Comparison of ENCODE assay signal across 24 cellular contexts in the genomic region with DNA sequence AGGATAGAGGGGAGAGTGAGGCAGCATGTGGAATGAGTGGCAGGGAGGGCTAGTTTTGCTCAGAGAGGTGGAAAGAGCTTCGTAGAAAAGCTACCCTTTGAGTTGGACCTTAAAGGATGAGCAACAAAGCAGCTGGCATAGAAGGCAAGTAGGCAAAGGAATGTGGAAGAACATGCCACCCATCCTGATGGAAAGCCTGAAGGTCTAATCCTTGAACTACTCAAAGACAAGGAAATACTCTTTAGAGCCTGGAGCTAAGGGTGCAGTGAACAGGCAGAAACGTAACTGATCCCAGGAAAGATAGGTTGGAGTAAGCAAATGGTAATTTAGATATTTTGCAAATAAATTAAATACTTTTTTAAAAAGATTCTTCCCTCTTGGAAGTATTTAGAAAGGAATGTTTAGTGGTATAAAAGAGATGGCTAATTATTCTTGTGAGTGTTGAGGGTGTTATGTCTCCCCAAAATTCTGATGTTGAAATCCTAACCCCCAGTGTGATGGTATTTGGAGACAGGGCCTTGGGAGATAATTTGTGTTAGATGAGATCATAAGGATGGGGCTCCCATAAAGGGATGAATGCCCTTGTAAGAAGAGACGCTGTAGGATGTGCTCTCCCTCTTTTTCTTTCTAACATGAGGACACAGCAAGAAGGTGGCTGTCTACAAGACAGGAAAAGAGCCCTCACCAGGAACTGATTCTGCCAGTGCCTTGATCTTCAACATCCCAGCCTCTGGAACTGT.
DNase-seq lines count a peak whose midpoint lies in the region; ATAC-seq and TF ChIP-seq lines count a peak whose summit lies in the region.
"Had no signal": no experiment of that assay in that cellular context is flagged by ENCODE, and none has a peak within 500 bp of the region (broad histone marks: within the 10 kb centered on the region; RNA-seq: fewer than 3 reads in every experiment).

No MANE protein-coding gene starts in this region.

- H3K4me3 ChIP-seq in CD4-positive, CD25-positive, alpha-beta regulatory T cell (ENCODE audit: low read depth, low read length): no peak overlapping the region
- H3K4me3 ChIP-seq in epithelial cell of esophagus (ENCODE audit: low read length): no peak overlapping the region
- H3K4me3 ChIP-seq: gastroesophageal sphincter, hepatocyte, ovary, stomach, vagina had no signal

- H3K36me3 ChIP-seq in CD4-positive, CD25-positive, alpha-beta regulatory T cell (ENCODE audit: control insufficient read depth, insufficient read depth, low read length): no peaks in the 10 kb centered on the region
- H3K36me3 ChIP-seq: gastroesophageal sphincter, ovary, stomach, vagina had no signal

- TF ChIP-seq CTCF in epithelial cell of esophagus (IDR thresholded peaks at IDR 0.05; ENCODE audit: insufficient read depth, low read depth, low read length, missing control alignments): no peak

- DNase-seq in activated CD4-positive, alpha-beta memory T cell treated with anti-CD3 and anti-CD28 coated beads for 36 hours: no peak
- no peak for DNase-seq in activated CD4-positive, alpha-beta memory T cell treated with anti-CD3 and anti-CD28 coated beads, Interleukin-2, amount 10 ng/mL, durations not matched to agents 7 days and 5 days
- no peak for DNase-seq in CD4-positive, CD25-positive, alpha-beta regulatory T cell
- no peak for DNase-seq in activated T-helper 1 cell treated with anti-CD3 and anti-CD28 coated beads, Interleukin-12 subunit alpha, Interleukin-12 subunit beta, Interleukin-2, Interleukin-4 antibody, amounts not matched to agents 30 ng/mL and 10 ng/mL and 1 ng/mL, durations not matched to agents 14 hours and 24 hours and 36 hours (ENCODE audit: low spot score)
- DNase-seq in epithelial cell of esophagus (ENCODE audit: low read depth) (peak; percentile 63), NCI-H510A treated with DMSO at 0.1 percent for 48 hours (lab: John Stamatoyannopoulos, UW) (no peak), islet precursor cell (no peak)
- DNase-seq: activated CD4-positive, alpha-beta T cell treated with anti-CD3 and anti-CD28 coated beads for 4 hours; activated CD8-positive, alpha-beta memory T cell treated with anti-CD3 and anti-CD28 coated beads, Interleukin-2, amount 10 ng/mL, durations not matched to agents 7 days and 5 days; amniotic stem cell; DMS79; HFFc6; NCI-H1092; NCI-H1694; NCI-H774; ovary; SIG-M5; stomach had no signal

- H3K4me1 Mint-ChIP-seq in activated CD4-positive, alpha-beta memory T cell treated with anti-CD3 and anti-CD28 coated beads for 36 hours (ENCODE audit: low read depth): peaks cover 18% of the 10 kb centered on the region
- peaks cover 11% of the 10 kb centered on the region for H3K4me1 Mint-ChIP-seq in activated CD4-positive, alpha-beta memory T cell treated with anti-CD3 and anti-CD28 coated beads, Interleukin-2, amount 10 ng/mL, durations not matched to agents 7 days and 5 days
- H3K4me1 Mint-ChIP-seq in CD4-positive, CD25-positive, alpha-beta regulatory T cell: peaks cover 0 to 5% (median 0%) of the 10 kb centered on the region in 4 donors
- H3K4me1 Mint-ChIP-seq in activated T-helper 1 cell treated with anti-CD3 and anti-CD28 coated beads, Interleukin-12 subunit alpha, Interleukin-12 subunit beta, Interleukin-2, Interleukin-4 antibody, amounts not matched to agents 30 ng/mL and 10 ng/mL and 1 ng/mL, durations not matched to agents 14 hours and 24 hours and 36 hours (ENCODE audit: low read depth): peaks cover 11% of the 10 kb centered on the region
- H3K4me1 Mint-ChIP-seq: CD14-positive monocyte, neural crest cell had no signal

- H3K9me3 Mint-ChIP-seq in activated CD4-positive, alpha-beta memory T cell treated with anti-CD3 and anti-CD28 coated beads for 36 hours: peaks cover 3% of the 10 kb centered on the region
- H3K9me3 Mint-ChIP-seq in activated CD4-positive, alpha-beta memory T cell treated with anti-CD3 and anti-CD28 coated beads, Interleukin-2, amount 10 ng/mL, durations not matched to agents 7 days and 5 days: peaks cover 2% of the 10 kb centered on the region
- H3K9me3 Mint-ChIP-seq in CD4-positive, CD25-positive, alpha-beta regulatory T cell: peaks cover 0 to 6% (median 1%) of the 10 kb centered on the region in 7 donors
- peaks cover 5% of the 10 kb centered on the region for H3K9me3 Mint-ChIP-seq in activated T-helper 1 cell treated with anti-CD3 and anti-CD28 coated beads, Interleukin-12 subunit alpha, Interleukin-12 subunit beta, Interleukin-2, Interleukin-4 antibody, amounts not matched to agents 30 ng/mL and 10 ng/mL and 1 ng/mL, durations not matched to agents 14 hours and 24 hours and 36 hours
- H3K9me3 Mint-ChIP-seq: HFFc6, neural crest cell had no signal

- intact Hi-C loops in activated CD4-positive, alpha-beta memory T cell treated with anti-CD3 and anti-CD28 coated beads for 36 hours (cut with micrococcal nuclease): no loop called here
- intact Hi-C loops in activated T-helper 1 cell treated with anti-CD3 and anti-CD28 coated beads, Interleukin-12 subunit alpha, Interleukin-12 subunit beta, Interleukin-2, Interleukin-4 antibody, amounts not matched to agents 30 ng/mL and 10 ng/mL and 1 ng/mL, durations not matched to agents 14 hours and 24 hours and 36 hours (cut with micrococcal nuclease): loop anchor here (5.0 kb wide), 2 partner anchors 35 to 470 kb away; no protein-coding TSS in a partner anchor

- POLR2A ChIA-PET in activated CD4-positive, alpha-beta memory T cell treated with anti-CD3 and anti-CD28 coated beads for 36 hours (lab: Charles Lee): interaction anchor here (1.1 to 2.0 kb wide), 7 partner anchors 218 to 468 kb away, joined by 3 to 7 read pairs (median 4); a partner anchor contains a TSS
- POLR2A ChIA-PET in activated CD4-positive, alpha-beta memory T cell treated with anti-CD3 and anti-CD28 coated beads, Interleukin-2, amount 10 ng/mL, durations not matched to agents 7 days and 5 days (lab: Charles Lee): no interaction called here

- no peak overlapping the region for H3K27ac ChIP-seq in CD4-positive, CD25-positive, alpha-beta regulatory T cell (ENCODE audit: insufficient read depth, low read length, poor library complexity, severe bottlenecking)
- H3K27ac ChIP-seq: gastroesophageal sphincter, ovary, stomach, vagina had no signal

- no peak for ATAC-seq in CD4-positive, CD25-positive, alpha-beta regulatory T cell (ENCODE audit: low read depth in 2 of 2)
- no peak for ATAC-seq in HG03139 (IDR thresholded peaks at IDR 0.05; ENCODE audit: unreplicated experiment)
- ATAC-seq: gastroesophageal sphincter had no signal

- peaks cover 2% of the 10 kb centered on the region for H3K27me3 Mint-ChIP-seq in activated CD4-positive, alpha-beta memory T cell treated with anti-CD3 and anti-CD28 coated beads for 36 hours
- no peaks in the 10 kb centered on the region for H3K27me3 Mint-ChIP-seq in activated CD4-positive, alpha-beta memory T cell treated with anti-CD3 and anti-CD28 coated beads, Interleukin-2, amount 10 ng/mL, durations not matched to agents 7 days and 5 days
- no peaks in the 10 kb centered on the region for H3K27me3 Mint-ChIP-seq in CD4-positive, CD25-positive, alpha-beta regulatory T cell
- H3K27me3 Mint-ChIP-seq in activated T-helper 1 cell treated with anti-CD3 and anti-CD28 coated beads, Interleukin-12 subunit alpha, Interleukin-12 subunit beta, Interleukin-2, Interleukin-4 antibody, amounts not matched to agents 30 ng/mL and 10 ng/mL and 1 ng/mL, durations not matched to agents 14 hours and 24 hours and 36 hours (ENCODE audit: insufficient read depth): no peaks in the 10 kb centered on the region

- H3K4me3 Mint-ChIP-seq in activated CD4-positive, alpha-beta memory T cell treated with anti-CD3 and anti-CD28 coated beads for 36 hours: no peak overlapping the region
- no peak overlapping the region for H3K4me3 Mint-ChIP-seq in activated CD4-positive, alpha-beta memory T cell treated with anti-CD3 and anti-CD28 coated beads, Interleukin-2, amount 10 ng/mL, durations not matched to agents 7 days and 5 days
- H3K4me3 Mint-ChIP-seq in CD4-positive, CD25-positive, alpha-beta regulatory T cell: no peak overlapping the region
- H3K4me3 Mint-ChIP-seq in activated T-helper 1 cell treated with anti-CD3 and anti-CD28 coated beads, Interleukin-12 subunit alpha, Interleukin-12 subunit beta, Interleukin-2, Interleukin-4 antibody, amounts not matched to agents 30 ng/mL and 10 ng/mL and 1 ng/mL, durations not matched to agents 14 hours and 24 hours and 36 hours: no peak overlapping the region
- H3K4me3 Mint-ChIP-seq: activated CD8-positive, alpha-beta memory T cell treated with anti-CD3 and anti-CD28 coated beads, Interleukin-2, amount 10 ng/mL, durations not matched to agents 7 days and 5 days; CD14-positive monocyte; HFFc6; neural crest cell had no signal

- H3K27me3 ChIP-seq in CD4-positive, CD25-positive, alpha-beta regulatory T cell (ENCODE audit: control insufficient read depth, insufficient read depth, low read length): no peaks in the 10 kb centered on the region
- H3K27me3 ChIP-seq: gastroesophageal sphincter, hepatocyte, ovary, stomach, vagina had no signal

- no peaks in the 10 kb centered on the region for H3K9me3 ChIP-seq in CD4-positive, CD25-positive, alpha-beta regulatory T cell (ENCODE audit: control insufficient read depth in 2 of 2, low read length in 2 of 2)
- H3K9me3 ChIP-seq: gastroesophageal sphincter, ovary, stomach, vagina had no signal

- CTCF ChIA-PET in activated CD4-positive, alpha-beta memory T cell treated with anti-CD3 and anti-CD28 coated beads for 36 hours (lab: Charles Lee): interaction anchor here (0.6 to 2.6 kb wide), 8 partner anchors 10 to 469 kb away, joined by 3 to 8 read pairs (median 4); no protein-coding TSS in a partner anchor
- CTCF ChIA-PET in activated CD4-positive, alpha-beta memory T cell treated with anti-CD3 and anti-CD28 coated beads, Interleukin-2, amount 10 ng/mL, durations not matched to agents 7 days and 5 days (lab: Charles Lee): interaction anchor here (0.9 to 1.1 kb wide), 2 partner anchors 306 to 431 kb away, joined by 3 read pairs; no protein-coding TSS in a partner anchor

- H3K36me3 Mint-ChIP-seq in activated CD4-positive, alpha-beta memory T cell treated with anti-CD3 and anti-CD28 coated beads for 36 hours: no peaks in the 10 kb centered on the region
- H3K36me3 Mint-ChIP-seq in activated CD4-positive, alpha-beta memory T cell treated with anti-CD3 and anti-CD28 coated beads, Interleukin-2, amount 10 ng/mL, durations not matched to agents 7 days and 5 days (ENCODE audit: low read depth): no peaks in the 10 kb centered on the region
- H3K36me3 Mint-ChIP-seq in CD4-positive, CD25-positive, alpha-beta regulatory T cell: no peaks in the 10 kb centered on the region
- H3K36me3 Mint-ChIP-seq in activated T-helper 1 cell treated with anti-CD3 and anti-CD28 coated beads, Interleukin-12 subunit alpha, Interleukin-12 subunit beta, Interleukin-2, Interleukin-4 antibody, amounts not matched to agents 30 ng/mL and 10 ng/mL and 1 ng/mL, durations not matched to agents 14 hours and 24 hours and 36 hours (ENCODE audit: low read depth): peaks cover 3% of the 10 kb centered on the region
- H3K36me3 Mint-ChIP-seq: CD14-positive monocyte had no signal

- H3K4me1 ChIP-seq in CD4-positive, CD25-positive, alpha-beta regulatory T cell (ENCODE audit: control insufficient read depth, insufficient read depth, low read length, poor library complexity, severe bottlenecking): no peaks in the 10 kb centered on the region
- H3K4me1 ChIP-seq: gastroesophageal sphincter, vagina had no signal

- peak overlapping the region; percentile 79 for H3K27ac Mint-ChIP-seq in activated CD4-positive, alpha-beta memory T cell treated with anti-CD3 and anti-CD28 coated beads for 36 hours
- H3K27ac Mint-ChIP-seq in activated CD4-positive, alpha-beta memory T cell treated with anti-CD3 and anti-CD28 coated beads, Interleukin-2, amount 10 ng/mL, durations not matched to agents 7 days and 5 days: no peak overlapping the region
- H3K27ac Mint-ChIP-seq in CD4-positive, CD25-positive, alpha-beta regulatory T cell: peak overlapping the region in 2 of 3 donors; percentile 21 to 85
- H3K27ac Mint-ChIP-seq in activated T-helper 1 cell treated with anti-CD3 and anti-CD28 coated beads, Interleukin-12 subunit alpha, Interleukin-12 subunit beta, Interleukin-2, Interleukin-4 antibody, amounts not matched to agents 30 ng/mL and 10 ng/mL and 1 ng/mL, durations not matched to agents 14 hours and 24 hours and 36 hours: peak overlapping the region; percentile 56
- H3K27ac Mint-ChIP-seq: activated CD8-positive, alpha-beta memory T cell treated with anti-CD3 and anti-CD28 coated beads, Interleukin-2, amount 10 ng/mL, durations not matched to agents 7 days and 5 days; CD14-positive monocyte; HFFc6 had no signal
